1 cellular context compared by ENCODE assay signal in the genomic region with DNA sequence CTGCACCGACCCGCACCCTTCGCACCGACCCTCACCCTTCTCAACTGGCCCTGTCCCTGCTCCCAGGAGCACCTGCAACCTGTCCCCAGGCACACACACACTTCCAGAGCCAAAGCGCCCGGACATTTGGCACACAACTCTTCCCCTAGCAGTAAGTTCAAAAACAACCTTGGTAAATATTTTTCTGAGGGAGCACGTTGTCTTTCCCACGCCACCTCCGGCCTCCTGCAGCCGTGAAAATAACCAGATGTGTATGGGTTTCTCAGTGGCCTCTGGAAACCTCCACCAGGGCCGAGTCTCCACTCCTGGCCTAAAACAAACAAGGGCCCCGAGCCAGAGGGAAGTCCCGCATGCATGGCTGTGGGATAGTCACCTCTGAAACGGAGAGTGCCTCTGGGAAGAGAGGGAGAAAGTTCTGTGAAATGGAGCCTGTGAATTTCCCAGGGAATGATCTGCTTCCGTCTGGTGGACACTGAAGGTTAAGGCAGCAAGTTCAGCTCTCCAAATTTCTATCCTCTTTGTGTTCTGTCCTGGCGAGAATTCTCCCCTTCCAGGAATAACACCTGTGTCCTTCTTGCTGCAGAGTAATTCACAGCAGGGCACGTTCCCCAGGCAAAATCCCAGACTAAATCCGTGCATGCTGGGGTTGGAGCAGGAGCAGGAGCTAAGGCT.
TF ChIP-seq lines count a peak whose summit lies in the region.

No MANE protein-coding gene starts in this region.

TF ChIP-seq in HepG2, 621 proteins besides CTCF, POLR2A, EP300 and RAD21 (continued from another document and continues in another):
- TF ChIP-seq ZNF629 (CRISPR knock-in tag; conservative IDR thresholded peaks at IDR 0.05) (peak; percentile 46), MBD4 (IDR thresholded peaks at IDR 0.05; ENCODE audit: borderline replicate concordance, low read length) (no peak), TEAD3 (CRISPR knock-in tag; optimal IDR thresholded peaks at IDR 0.05; ENCODE audit: borderline replicate concordance) (peak; percentile 4), BHLHE40 (IDR thresholded peaks at IDR 0.05; ENCODE audit: low read length) (no peak), ERF (CRISPR knock-in tag; IDR thresholded peaks at IDR 0.05) (no peak), ZNF12 (CRISPR knock-in tag; IDR thresholded peaks at IDR 0.05) (no peak), AGO2 (optimal IDR thresholded peaks at IDR 0.05; ENCODE audit: low read depth, low read length) (no peak), KDM5B (CRISPR knock-in tag; IDR thresholded peaks at IDR 0.05; ENCODE audit: borderline replicate concordance) (no peak), U2AF1 (optimal IDR thresholded peaks at IDR 0.05; ENCODE audit: low read depth, low read length) (no peak), ATRX (CRISPR knock-in tag; IDR thresholded peaks at IDR 0.05; ENCODE audit: borderline replicate concordance) (no peak), ZNF615 (CRISPR knock-in tag; IDR thresholded peaks at IDR 0.05; ENCODE audit: borderline replicate concordance) (no peak), SALL1 (CRISPR knock-in tag; IDR thresholded peaks at IDR 0.05) (0 out of 2 replicates have a peak, but pooled peaks have one; percentile 23), ZNF557 (CRISPR knock-in tag; IDR thresholded peaks at IDR 0.05) (no peak), MAFG (CRISPR knock-in tag; IDR thresholded peaks at IDR 0.05) (no peak), YY1 (IDR thresholded peaks at IDR 0.05; ENCODE audit: insufficient read depth, insufficient replicate concordance, low read depth, low read length) (no peak), SIN3A (IDR thresholded peaks at IDR 0.05; ENCODE audit: borderline replicate concordance, low read depth, low read length) (no peak), ZNF292 (CRISPR knock-in tag; IDR thresholded peaks at IDR 0.05; ENCODE audit: borderline replicate concordance, low read depth) (no peak), ZNF33B (CRISPR knock-in tag; IDR thresholded peaks at IDR 0.05) (no peak), ZFY (CRISPR knock-in tag; IDR thresholded peaks at IDR 0.05) (peak; percentile 41; the same call in 1 of the 2 replicates), ZNF672 (CRISPR knock-in tag; IDR thresholded peaks at IDR 0.05) (no peak), SMC3 (IDR thresholded peaks at IDR 0.05; ENCODE audit: low read length) (0 out of 2 replicates have a peak, but pooled peaks have one; percentile 5), ZSCAN29 (CRISPR knock-in tag; conservative IDR thresholded peaks at IDR 0.05) (no peak), ZKSCAN1 (IDR thresholded peaks at IDR 0.05; ENCODE audit: low read length) (no peak), JUNB (CRISPR knock-in tag; IDR thresholded peaks at IDR 0.05; ENCODE audit: borderline replicate concordance) (no peak)
- TF ChIP-seq, protein P1, sequence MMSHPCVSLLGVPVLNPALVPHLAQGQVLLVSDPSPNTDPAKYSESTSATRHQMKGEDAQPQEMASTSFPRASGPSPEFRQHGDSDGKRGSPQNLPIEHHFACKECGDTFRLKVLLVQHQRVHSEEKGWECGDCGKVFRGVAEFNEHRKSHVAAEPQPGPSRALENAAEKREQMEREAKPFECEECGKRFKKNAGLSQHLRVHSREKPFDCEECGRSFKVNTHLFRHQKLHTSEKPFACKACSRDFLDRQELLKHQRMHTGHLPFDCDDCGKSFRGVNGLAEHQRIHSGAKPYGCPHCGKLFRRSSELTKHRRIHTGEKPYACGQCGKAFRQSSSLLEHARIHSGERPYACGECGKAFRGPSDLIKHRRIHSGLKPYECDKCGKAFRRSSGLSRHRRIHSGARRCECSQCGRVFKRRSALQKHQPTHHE (CRISPR knock-in tag; IDR thresholded peaks at IDR 0.05; ENCODE audit: borderline replicate concordance) = no peak
- TF ChIP-seq, protein P2, sequence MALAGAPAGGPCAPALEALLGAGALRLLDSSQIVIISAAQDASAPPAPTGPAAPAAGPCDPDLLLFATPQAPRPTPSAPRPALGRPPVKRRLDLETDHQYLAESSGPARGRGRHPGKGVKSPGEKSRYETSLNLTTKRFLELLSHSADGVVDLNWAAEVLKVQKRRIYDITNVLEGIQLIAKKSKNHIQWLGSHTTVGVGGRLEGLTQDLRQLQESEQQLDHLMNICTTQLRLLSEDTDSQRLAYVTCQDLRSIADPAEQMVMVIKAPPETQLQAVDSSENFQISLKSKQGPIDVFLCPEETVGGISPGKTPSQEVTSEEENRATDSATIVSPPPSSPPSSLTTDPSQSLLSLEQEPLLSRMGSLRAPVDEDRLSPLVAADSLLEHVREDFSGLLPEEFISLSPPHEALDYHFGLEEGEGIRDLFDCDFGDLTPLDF (CRISPR knock-in tag; IDR thresholded peaks at IDR 0.05) = no peak
- TF ChIP-seq, protein P3, sequence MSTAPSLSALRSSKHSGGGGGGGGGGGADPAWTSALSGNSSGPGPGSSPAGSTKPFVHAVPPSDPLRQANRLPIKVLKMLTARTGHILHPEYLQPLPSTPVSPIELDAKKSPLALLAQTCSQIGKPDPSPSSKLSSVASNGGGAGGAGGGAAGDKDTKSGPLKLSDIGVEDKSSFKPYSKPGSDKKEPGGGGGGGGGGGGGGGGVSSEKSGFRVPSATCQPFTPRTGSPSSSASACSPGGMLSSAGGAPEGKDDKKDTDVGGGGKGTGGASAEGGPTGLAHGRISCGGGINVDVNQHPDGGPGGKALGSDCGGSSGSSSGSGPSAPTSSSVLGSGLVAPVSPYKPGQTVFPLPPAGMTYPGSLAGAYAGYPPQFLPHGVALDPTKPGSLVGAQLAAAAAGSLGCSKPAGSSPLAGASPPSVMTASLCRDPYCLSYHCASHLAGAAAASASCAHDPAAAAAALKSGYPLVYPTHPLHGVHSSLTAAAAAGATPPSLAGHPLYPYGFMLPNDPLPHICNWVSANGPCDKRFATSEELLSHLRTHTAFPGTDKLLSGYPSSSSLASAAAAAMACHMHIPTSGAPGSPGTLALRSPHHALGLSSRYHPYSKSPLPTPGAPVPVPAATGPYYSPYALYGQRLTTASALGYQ (CRISPR knock-in tag; IDR thresholded peaks at IDR 0.05) = no peak
- TF ChIP-seq, protein P4, sequence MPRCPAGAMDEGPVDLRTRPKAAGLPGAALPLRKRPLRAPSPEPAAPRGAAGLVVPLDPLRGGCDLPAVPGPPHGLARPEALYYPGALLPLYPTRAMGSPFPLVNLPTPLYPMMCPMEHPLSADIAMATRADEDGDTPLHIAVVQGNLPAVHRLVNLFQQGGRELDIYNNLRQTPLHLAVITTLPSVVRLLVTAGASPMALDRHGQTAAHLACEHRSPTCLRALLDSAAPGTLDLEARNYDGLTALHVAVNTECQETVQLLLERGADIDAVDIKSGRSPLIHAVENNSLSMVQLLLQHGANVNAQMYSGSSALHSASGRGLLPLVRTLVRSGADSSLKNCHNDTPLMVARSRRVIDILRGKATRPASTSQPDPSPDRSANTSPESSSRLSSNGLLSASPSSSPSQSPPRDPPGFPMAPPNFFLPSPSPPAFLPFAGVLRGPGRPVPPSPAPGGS (CRISPR knock-in tag; IDR thresholded peaks at IDR 0.05) = no peak
- TF ChIP-seq, protein P5, sequence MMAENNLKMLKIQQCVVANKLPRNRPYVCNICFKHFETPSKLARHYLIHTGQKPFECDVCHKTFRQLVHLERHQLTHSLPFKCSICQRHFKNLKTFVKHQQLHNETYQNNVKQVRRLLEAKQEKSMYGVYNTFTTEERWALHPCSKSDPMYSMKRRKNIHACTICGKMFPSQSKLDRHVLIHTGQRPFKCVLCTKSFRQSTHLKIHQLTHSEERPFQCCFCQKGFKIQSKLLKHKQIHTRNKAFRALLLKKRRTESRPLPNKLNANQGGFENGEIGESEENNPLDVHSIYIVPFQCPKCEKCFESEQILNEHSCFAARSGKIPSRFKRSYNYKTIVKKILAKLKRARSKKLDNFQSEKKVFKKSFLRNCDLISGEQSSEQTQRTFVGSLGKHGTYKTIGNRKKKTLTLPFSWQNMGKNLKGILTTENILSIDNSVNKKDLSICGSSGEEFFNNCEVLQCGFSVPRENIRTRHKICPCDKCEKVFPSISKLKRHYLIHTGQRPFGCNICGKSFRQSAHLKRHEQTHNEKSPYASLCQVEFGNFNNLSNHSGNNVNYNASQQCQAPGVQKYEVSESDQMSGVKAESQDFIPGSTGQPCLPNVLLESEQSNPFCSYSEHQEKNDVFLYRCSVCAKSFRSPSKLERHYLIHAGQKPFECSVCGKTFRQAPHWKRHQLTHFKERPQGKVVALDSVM (CRISPR knock-in tag; IDR thresholded peaks at IDR 0.05) = peak; percentile 55
- TF ChIP-seq, protein P6, sequence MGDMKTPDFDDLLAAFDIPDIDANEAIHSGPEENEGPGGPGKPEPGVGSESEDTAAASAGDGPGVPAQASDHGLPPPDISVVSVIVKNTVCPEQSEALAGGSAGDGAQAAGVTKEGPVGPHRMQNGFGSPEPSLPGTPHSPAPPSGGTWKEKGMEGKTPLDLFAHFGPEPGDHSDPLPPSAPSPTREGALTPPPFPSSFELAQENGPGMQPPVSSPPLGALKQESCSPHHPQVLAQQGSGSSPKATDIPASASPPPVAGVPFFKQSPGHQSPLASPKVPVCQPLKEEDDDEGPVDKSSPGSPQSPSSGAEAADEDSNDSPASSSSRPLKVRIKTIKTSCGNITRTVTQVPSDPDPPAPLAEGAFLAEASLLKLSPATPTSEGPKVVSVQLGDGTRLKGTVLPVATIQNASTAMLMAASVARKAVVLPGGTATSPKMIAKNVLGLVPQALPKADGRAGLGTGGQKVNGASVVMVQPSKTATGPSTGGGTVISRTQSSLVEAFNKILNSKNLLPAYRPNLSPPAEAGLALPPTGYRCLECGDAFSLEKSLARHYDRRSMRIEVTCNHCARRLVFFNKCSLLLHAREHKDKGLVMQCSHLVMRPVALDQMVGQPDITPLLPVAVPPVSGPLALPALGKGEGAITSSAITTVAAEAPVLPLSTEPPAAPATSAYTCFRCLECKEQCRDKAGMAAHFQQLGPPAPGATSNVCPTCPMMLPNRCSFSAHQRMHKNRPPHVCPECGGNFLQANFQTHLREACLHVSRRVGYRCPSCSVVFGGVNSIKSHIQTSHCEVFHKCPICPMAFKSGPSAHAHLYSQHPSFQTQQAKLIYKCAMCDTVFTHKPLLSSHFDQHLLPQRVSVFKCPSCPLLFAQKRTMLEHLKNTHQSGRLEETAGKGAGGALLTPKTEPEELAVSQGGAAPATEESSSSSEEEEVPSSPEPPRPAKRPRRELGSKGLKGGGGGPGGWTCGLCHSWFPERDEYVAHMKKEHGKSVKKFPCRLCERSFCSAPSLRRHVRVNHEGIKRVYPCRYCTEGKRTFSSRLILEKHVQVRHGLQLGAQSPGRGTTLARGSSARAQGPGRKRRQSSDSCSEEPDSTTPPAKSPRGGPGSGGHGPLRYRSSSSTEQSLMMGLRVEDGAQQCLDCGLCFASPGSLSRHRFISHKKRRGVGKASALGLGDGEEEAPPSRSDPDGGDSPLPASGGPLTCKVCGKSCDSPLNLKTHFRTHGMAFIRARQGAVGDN (CRISPR knock-in tag; IDR thresholded peaks at IDR 0.05) = peak; percentile 43; the same call in 1 of the 2 replicates
- TF ChIP-seq, protein P7, sequence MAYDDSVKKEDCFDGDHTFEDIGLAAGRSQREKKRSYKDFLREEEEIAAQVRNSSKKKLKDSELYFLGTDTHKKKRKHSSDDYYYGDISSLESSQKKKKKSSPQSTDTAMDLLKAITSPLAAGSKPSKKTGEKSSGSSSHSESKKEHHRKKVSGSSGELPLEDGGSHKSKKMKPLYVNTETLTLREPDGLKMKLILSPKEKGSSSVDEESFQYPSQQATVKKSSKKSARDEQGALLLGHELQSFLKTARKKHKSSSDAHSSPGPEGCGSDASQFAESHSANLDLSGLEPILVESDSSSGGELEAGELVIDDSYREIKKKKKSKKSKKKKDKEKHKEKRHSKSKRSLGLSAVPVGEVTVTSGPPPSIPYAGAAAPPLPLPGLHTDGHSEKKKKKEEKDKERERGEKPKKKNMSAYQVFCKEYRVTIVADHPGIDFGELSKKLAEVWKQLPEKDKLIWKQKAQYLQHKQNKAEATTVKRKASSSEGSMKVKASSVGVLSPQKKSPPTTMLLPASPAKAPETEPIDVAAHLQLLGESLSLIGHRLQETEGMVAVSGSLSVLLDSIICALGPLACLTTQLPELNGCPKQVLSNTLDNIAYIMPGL (CRISPR knock-in tag; IDR thresholded peaks at IDR 0.05; ENCODE audit: borderline replicate concordance in 1 of 2, low read depth in 1 of 2) = no peak
- TF ChIP-seq, protein P8, sequence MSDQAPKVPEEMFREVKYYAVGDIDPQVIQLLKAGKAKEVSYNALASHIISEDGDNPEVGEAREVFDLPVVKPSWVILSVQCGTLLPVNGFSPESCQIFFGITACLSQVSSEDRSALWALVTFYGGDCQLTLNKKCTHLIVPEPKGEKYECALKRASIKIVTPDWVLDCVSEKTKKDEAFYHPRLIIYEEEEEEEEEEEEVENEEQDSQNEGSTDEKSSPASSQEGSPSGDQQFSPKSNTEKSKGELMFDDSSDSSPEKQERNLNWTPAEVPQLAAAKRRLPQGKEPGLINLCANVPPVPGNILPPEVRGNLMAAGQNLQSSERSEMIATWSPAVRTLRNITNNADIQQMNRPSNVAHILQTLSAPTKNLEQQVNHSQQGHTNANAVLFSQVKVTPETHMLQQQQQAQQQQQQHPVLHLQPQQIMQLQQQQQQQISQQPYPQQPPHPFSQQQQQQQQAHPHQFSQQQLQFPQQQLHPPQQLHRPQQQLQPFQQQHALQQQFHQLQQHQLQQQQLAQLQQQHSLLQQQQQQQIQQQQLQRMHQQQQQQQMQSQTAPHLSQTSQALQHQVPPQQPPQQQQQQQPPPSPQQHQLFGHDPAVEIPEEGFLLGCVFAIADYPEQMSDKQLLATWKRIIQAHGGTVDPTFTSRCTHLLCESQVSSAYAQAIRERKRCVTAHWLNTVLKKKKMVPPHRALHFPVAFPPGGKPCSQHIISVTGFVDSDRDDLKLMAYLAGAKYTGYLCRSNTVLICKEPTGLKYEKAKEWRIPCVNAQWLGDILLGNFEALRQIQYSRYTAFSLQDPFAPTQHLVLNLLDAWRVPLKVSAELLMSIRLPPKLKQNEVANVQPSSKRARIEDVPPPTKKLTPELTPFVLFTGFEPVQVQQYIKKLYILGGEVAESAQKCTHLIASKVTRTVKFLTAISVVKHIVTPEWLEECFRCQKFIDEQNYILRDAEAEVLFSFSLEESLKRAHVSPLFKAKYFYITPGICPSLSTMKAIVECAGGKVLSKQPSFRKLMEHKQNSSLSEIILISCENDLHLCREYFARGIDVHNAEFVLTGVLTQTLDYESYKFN (CRISPR knock-in tag; conservative IDR thresholded peaks at IDR 0.05) = no peak
- TF ChIP-seq, protein P9, sequence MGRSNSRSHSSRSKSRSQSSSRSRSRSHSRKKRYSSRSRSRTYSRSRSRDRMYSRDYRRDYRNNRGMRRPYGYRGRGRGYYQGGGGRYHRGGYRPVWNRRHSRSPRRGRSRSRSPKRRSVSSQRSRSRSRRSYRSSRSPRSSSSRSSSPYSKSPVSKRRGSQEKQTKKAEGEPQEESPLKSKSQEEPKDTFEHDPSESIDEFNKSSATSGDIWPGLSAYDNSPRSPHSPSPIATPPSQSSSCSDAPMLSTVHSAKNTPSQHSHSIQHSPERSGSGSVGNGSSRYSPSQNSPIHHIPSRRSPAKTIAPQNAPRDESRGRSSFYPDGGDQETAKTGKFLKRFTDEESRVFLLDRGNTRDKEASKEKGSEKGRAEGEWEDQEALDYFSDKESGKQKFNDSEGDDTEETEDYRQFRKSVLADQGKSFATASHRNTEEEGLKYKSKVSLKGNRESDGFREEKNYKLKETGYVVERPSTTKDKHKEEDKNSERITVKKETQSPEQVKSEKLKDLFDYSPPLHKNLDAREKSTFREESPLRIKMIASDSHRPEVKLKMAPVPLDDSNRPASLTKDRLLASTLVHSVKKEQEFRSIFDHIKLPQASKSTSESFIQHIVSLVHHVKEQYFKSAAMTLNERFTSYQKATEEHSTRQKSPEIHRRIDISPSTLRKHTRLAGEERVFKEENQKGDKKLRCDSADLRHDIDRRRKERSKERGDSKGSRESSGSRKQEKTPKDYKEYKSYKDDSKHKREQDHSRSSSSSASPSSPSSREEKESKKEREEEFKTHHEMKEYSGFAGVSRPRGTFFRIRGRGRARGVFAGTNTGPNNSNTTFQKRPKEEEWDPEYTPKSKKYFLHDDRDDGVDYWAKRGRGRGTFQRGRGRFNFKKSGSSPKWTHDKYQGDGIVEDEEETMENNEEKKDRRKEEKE (IDR thresholded peaks at IDR 0.05) = no peak
- TF ChIP-seq, protein P10, sequence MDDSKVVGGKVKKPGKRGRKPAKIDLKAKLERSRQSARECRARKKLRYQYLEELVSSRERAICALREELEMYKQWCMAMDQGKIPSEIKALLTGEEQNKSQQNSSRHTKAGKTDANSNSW (CRISPR knock-in tag; IDR thresholded peaks at IDR 0.05; ENCODE audit: borderline replicate concordance) = no peak
